In the genomic region with DNA sequence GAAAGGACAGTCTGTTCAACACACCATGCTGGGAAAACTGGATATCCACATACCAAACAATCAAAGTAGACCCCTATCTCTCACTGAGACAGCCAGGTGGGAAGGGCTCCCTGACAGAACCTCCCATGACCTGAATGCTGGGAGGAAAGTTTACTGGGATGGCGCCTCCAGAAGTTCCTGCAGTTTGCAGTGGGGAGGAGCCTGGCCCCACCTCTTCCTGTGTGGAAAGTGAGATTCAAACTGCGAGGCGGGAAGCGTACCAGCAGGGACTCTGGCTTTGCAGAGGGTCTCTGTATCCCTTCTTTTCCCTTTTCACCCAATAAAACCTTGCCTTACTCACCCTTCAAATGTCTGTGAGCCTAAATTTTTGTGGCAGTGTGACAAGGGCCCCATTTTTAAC, we compare ENCODE assay signal across 16 cellular contexts.
A peak's percentile ranks its signal among the peaks of the same experiment; 100 is the strongest.
DNase-seq lines count a peak whose midpoint lies in the region; ATAC-seq and TF ChIP-seq lines count a peak whose summit lies in the region.
"Had no signal": no experiment of that assay in that cellular context is flagged by ENCODE, and none has a peak within 500 bp of the region (broad histone marks: within the 10 kb centered on the region; RNA-seq: fewer than 3 reads in every experiment).

No MANE protein-coding gene starts in this region.

- H2AK5ac ChIP-seq in H9 (ENCODE audit: insufficient read length, low read length) (no peak overlapping the region), neuronal stem cell (ENCODE audit: low read depth, low read length) (no peak overlapping the region)

- no peak overlapping the region for H4K8ac ChIP-seq in H9 (replicated peaks; ENCODE audit: insufficient read length, low read depth, low read length)
- no peak overlapping the region for H4K8ac ChIP-seq in neuronal stem cell (ENCODE audit: low read depth, low read length)

- POLR2A ChIA-PET in WTC11 (lab: Charles Lee) = no interaction called here

- peaks cover 13 to 14% of the 10 kb centered on the region in 2 experiments for H3K9me3 Mint-ChIP-seq in H9
- H3K9me3 Mint-ChIP-seq in WTC11 = peaks cover 19% of the 10 kb centered on the region
- peaks cover 6% of the 10 kb centered on the region for H3K9me3 Mint-ChIP-seq in activated T-cell treated with anti-CD3 and anti-CD28 coated beads, Interleukin-2, amount 50 U/mL, for 24 hours
- H3K9me3 Mint-ChIP-seq: HFFc6 had no signal

- H2BK5ac ChIP-seq in H9 (ENCODE audit: insufficient read length, low read length) = no peak overlapping the region
- no peak overlapping the region for H2BK5ac ChIP-seq in neuronal stem cell (ENCODE audit: low read length)

- H3K27me3 ChIP-seq in H9 (ENCODE audit: insufficient read depth, low read length) (no peaks in the 10 kb centered on the region), esophagus muscularis mucosa (no peaks in the 10 kb centered on the region), neuronal stem cell (ENCODE audit: control insufficient read depth in 3 of 3, insufficient read depth in 3 of 3, low read depth in 1 of 3, low read length in 3 of 3) (no peaks in the 10 kb centered on the region)
- H3K27me3 ChIP-seq: BE2C had no signal

- no peaks in the 10 kb centered on the region for H3K79me2 ChIP-seq in H9 (ENCODE audit: insufficient read depth, low read length)

- intact Hi-C loops in esophagus muscularis mucosa (cut with DNase I) = no loop called here

- no peak overlapping the region for H2BK20ac ChIP-seq in H9 (ENCODE audit: low read depth, low read length, poor library complexity, severe bottlenecking)

- H2BK15ac ChIP-seq in H9 (ENCODE audit: low read depth, low read length) (no peak overlapping the region), neuronal stem cell (ENCODE audit: low read length) (no peak overlapping the region)

- CTCF ChIA-PET in WTC11 (lab: Charles Lee) = no interaction called here

- no peaks in the 10 kb centered on the region for H3K4me1 Mint-ChIP-seq in H9
- peaks cover 5% of the 10 kb centered on the region for H3K4me1 Mint-ChIP-seq in WTC11
- no peaks in the 10 kb centered on the region for H3K4me1 Mint-ChIP-seq in activated T-cell treated with anti-CD3 and anti-CD28 coated beads, Interleukin-2, amount 50 U/mL, for 24 hours (ENCODE audit: low read depth)
- H3K4me1 Mint-ChIP-seq: CD4-positive, CD25-positive, alpha-beta regulatory T cell; CD8-positive, alpha-beta memory T cell had no signal

- TF ChIP-seq CTCF in H9 (conservative IDR thresholded peaks at IDR 0.05) (no peak), WTC11 (IDR thresholded peaks at IDR 0.05) (no peak), esophagus muscularis mucosa (IDR thresholded peaks at IDR 0.05) (no peak)

- H4K20me1 ChIP-seq in H9 (ENCODE audit: control insufficient read depth, insufficient read depth, insufficient read length) = no peaks in the 10 kb centered on the region

- peaks cover 0 to 8% (median 0%) of the 10 kb centered on the region in 3 experiments; a peak in 3 of 7 replicates for H3K36me3 Mint-ChIP-seq in H9 (ENCODE audit: insufficient read depth in 1 of 3, low read depth in 3 of 3)
- H3K36me3 Mint-ChIP-seq in WTC11 = peaks cover 6% of the 10 kb centered on the region; the same call in 1 of the 2 replicates
- no peaks in the 10 kb centered on the region for H3K36me3 Mint-ChIP-seq in activated T-cell treated with anti-CD3 and anti-CD28 coated beads, Interleukin-2, amount 50 U/mL, for 24 hours (ENCODE audit: low read depth)

- H2BK12ac ChIP-seq in H9 (ENCODE audit: insufficient read length, low read depth, low read length) (no peak overlapping the region), neuronal stem cell (ENCODE audit: low read length) (no peak overlapping the region)

- no peaks in the 10 kb centered on the region for H3K27me3 Mint-ChIP-seq in H9 (ENCODE audit: low read depth)
- H3K27me3 Mint-ChIP-seq in WTC11 (ENCODE audit: low read depth) = no peaks in the 10 kb centered on the region
- no peaks in the 10 kb centered on the region for H3K27me3 Mint-ChIP-seq in activated T-cell treated with anti-CD3 and anti-CD28 coated beads, Interleukin-2, amount 50 U/mL, for 24 hours
- H3K27me3 Mint-ChIP-seq: CD4-positive, CD25-positive, alpha-beta regulatory T cell had no signal

- H3K18ac ChIP-seq in H9 (ENCODE audit: insufficient read length, low read depth, low read length) (no peak overlapping the region), neuronal stem cell (ENCODE audit: low read length) (no peak overlapping the region)

- no peaks in the 10 kb centered on the region for H3K23me2 ChIP-seq in H9 (ENCODE audit: insufficient read length, low read depth, low read length, poor library complexity, severe bottlenecking)

- no CpG with 5 or more reads among the region's 4 CpGs for WGBS in H9 (ENCODE audit: extremely low coverage, insufficient read length, low lambda C conversion rate)
- 95% methylated on average over 4 of the region's 4 CpGs for WGBS in esophagus muscularis mucosa
- WGBS in neuronal stem cell (ENCODE audit: extremely low coverage in 2 of 2, insufficient read length in 2 of 2, insufficient replicate concordance in 1 of 2), 2 donors = no CpG with 5 or more reads among the region's 4 CpGs

- H3K4ac ChIP-seq in H9 (ENCODE audit: low read depth, low read length) (no peak overlapping the region), neuronal stem cell (ENCODE audit: low read length) (no peak overlapping the region)

- H3K36me3 ChIP-seq in esophagus muscularis mucosa = no peaks in the 10 kb centered on the region
- no peaks in the 10 kb centered on the region for H3K36me3 ChIP-seq in neuronal stem cell (replicated peaks in 1 of 2; ENCODE audit: control insufficient read depth in 2 of 2, insufficient read depth in 2 of 2, low read length in 2 of 2)
- H3K36me3 ChIP-seq: BE2C had no signal

- H3K4me3 ChIP-seq in esophagus muscularis mucosa = no peak overlapping the region
- H3K4me3 ChIP-seq in neuronal stem cell (ENCODE audit: low read length in 2 of 2) = no peak overlapping the region

- H3K27ac ChIP-seq in H9 (ENCODE audit: insufficient read length, low read depth, low read length) = no peak overlapping the region
- H3K27ac ChIP-seq in esophagus muscularis mucosa (replicated peaks in 1 of 4) = no peak overlapping the region
- no peak overlapping the region for H3K27ac ChIP-seq in neuronal stem cell (replicated peaks; ENCODE audit: low read length)

- H3K4me2 ChIP-seq in H9 (ENCODE audit: insufficient read depth, insufficient read length, low read length) = no peak overlapping the region
- H3K4me2 ChIP-seq in neuronal stem cell (ENCODE audit: insufficient read depth, low read length, poor library complexity, severe bottlenecking) = no peak overlapping the region

- H4K91ac ChIP-seq in H9 (ENCODE audit: insufficient read length, low read depth, low read length) = no peak overlapping the region
- no peak overlapping the region for H4K91ac ChIP-seq in neuronal stem cell (ENCODE audit: low read depth, low read length, poor library complexity)

- TF ChIP-seq POLR2A in esophagus muscularis mucosa (IDR thresholded peaks at IDR 0.05; ENCODE audit: low read depth) = no peak

- no peak overlapping the region for H2AFZ ChIP-seq in H9 (ENCODE audit: low read length)
- H2AFZ ChIP-seq in neuronal stem cell (ENCODE audit: low read length) = peak overlapping the region; percentile 34

- no peak overlapping the region for H3T11ph ChIP-seq in H9 (ENCODE audit: low read length)

- no peak overlapping the region for H4K5ac ChIP-seq in H9 (ENCODE audit: insufficient read length, low read depth, low read length)

- H3K9me3 ChIP-seq in H9 (ENCODE audit: control insufficient read depth, low read depth, low read length) = no peaks in the 10 kb centered on the region
- H3K9me3 ChIP-seq in esophagus muscularis mucosa = peaks cover 0 to 8% (median 2%) of the 10 kb centered on the region in 4 donors
- no peaks in the 10 kb centered on the region for H3K9me3 ChIP-seq in neuronal stem cell (replicated peaks in 1 of 2; ENCODE audit: control insufficient read depth in 2 of 2, insufficient read depth in 1 of 2, low read depth in 1 of 2, low read length in 2 of 2)
- H3K9me3 ChIP-seq: BE2C had no signal

- H3K27ac Mint-ChIP-seq in H9 (no peak overlapping the region), WTC11 (no peak overlapping the region)
- H3K27ac Mint-ChIP-seq in activated T-cell treated with anti-CD3 and anti-CD28 coated beads, Interleukin-2, amount 50 U/mL, for 24 hours = no peak overlapping the region
- H3K27ac Mint-ChIP-seq: CD4-positive, CD25-positive, alpha-beta regulatory T cell; HFFc6 had no signal

- no peak overlapping the region for H3K14ac ChIP-seq in H9 (ENCODE audit: insufficient read depth, low read length)
- H3K14ac ChIP-seq in neuronal stem cell (ENCODE audit: low read length) = no peak overlapping the region

- H3K56ac ChIP-seq in H9 (ENCODE audit: insufficient read length, low read depth, low read length) = no peak overlapping the region

- H3K79me1 ChIP-seq in H9 (ENCODE audit: insufficient read depth, low read depth, low read length, poor library complexity, severe bottlenecking) (no peaks in the 10 kb centered on the region), neuronal stem cell (ENCODE audit: low read depth, low read length) (no peaks in the 10 kb centered on the region)

- H3K4me1 ChIP-seq in H9 (ENCODE audit: insufficient read depth, low read length) (no peaks in the 10 kb centered on the region), esophagus muscularis mucosa (no peaks in the 10 kb centered on the region), neuronal stem cell (ENCODE audit: control insufficient read depth in 2 of 2, insufficient read depth in 1 of 2, low read depth in 1 of 2, low read length in 2 of 2) (no peaks in the 10 kb centered on the region)
- H3K4me1 ChIP-seq: BE2C had no signal

- no peak for TF ChIP-seq EP300 in esophagus muscularis mucosa (IDR thresholded peaks at IDR 0.05)

- DNase-seq in H9 (peak; percentile 42), WTC11 (ENCODE audit: low spot score) (peak; percentile 15), esophagus muscularis mucosa (ENCODE audit: extremely low spot score) (peak; percentile 39), neuronal stem cell (ENCODE audit: low spot score) (no peak), DMS79 treated with DMSO at 0.1 percent for 48 hours (lab: John Stamatoyannopoulos, UW) (no peak)
- no peak for DNase-seq in activated T-cell treated with anti-CD3 and anti-CD28 coated beads, Interleukin-2, amount 50 U/mL, for 24 hours
- DNase-seq: ACHN; BE2C; C1 segment of cervical spinal cord; CD4-positive, CD25-positive, alpha-beta regulatory T cell; CD8-positive, alpha-beta memory T cell; COR-L47; GDM1; HCEC 1CT; HFFc6 had no signal

- H3K23ac ChIP-seq in H9 (ENCODE audit: insufficient read length, low read depth, low read length) = no peak overlapping the region
- no peak overlapping the region for H3K23ac ChIP-seq in neuronal stem cell (ENCODE audit: low read depth, low read length, poor library complexity)

- no peak overlapping the region for H3K9ac ChIP-seq in H9 (ENCODE audit: extremely low read depth, insufficient read length, low read length)
- H3K9ac ChIP-seq in neuronal stem cell (ENCODE audit: low read depth, low read length, poor library complexity) = no peak overlapping the region

- H2BK120ac ChIP-seq in H9 (ENCODE audit: low read depth, low read length, poor library complexity, severe bottlenecking) (no peak overlapping the region), neuronal stem cell (ENCODE audit: low read depth, low read length) (no peak overlapping the region)

- H3K4me3 Mint-ChIP-seq in H9 (no peak overlapping the region), WTC11 (no peak overlapping the region)
- H3K4me3 Mint-ChIP-seq in activated T-cell treated with anti-CD3 and anti-CD28 coated beads, Interleukin-2, amount 50 U/mL, for 24 hours = no peak overlapping the region
- H3K4me3 Mint-ChIP-seq: CD4-positive, CD25-positive, alpha-beta regulatory T cell; CD8-positive, alpha-beta memory T cell; HFFc6 had no signal

- ATAC-seq in WTC11 (peak; percentile 86), HG03457 (IDR thresholded peaks at IDR 0.05; ENCODE audit: unreplicated experiment) (no peak)

Comparison
In these comparisons a context has a peak if more than half of its experiments do, and no peak if none do; other contexts are left out.
1. DNase-seq: peak in H9 (single experiment), WTC11 (single experiment) and esophagus muscularis mucosa (single experiment); none in neuronal stem cell (single experiment), activated T-cell treated with anti-CD3 and anti-CD28 coated beads, Interleukin-2, amount 50 U/mL, for 24 hours (single experiment) and DMS79 treated with DMSO at 0.1 percent for 48 hours (single experiment).